1 cellular context compared by ENCODE assay signal in genomic region chr12:14510574-14510973, GRCh38.
TF ChIP-seq lines count a peak whose summit lies in the region.

No MANE protein-coding gene starts in this region.

TF ChIP-seq in GM12878, 131 proteins besides CTCF, POLR2A, EP300 and RAD21 (continued from another document):
- TF ChIP-seq ZNF687 (IDR thresholded peaks at IDR 0.05): no peak
- no peak for TF ChIP-seq ZZZ3 (IDR thresholded peaks at IDR 0.05; ENCODE audit: control insufficient read depth, insufficient read length, low read depth)
- peak; percentile 29; the same call in 1 of the 2 replicates for TF ChIP-seq SPI1 (IDR thresholded peaks at IDR 0.05; ENCODE audit: borderline replicate concordance, insufficient read depth, low read depth, low read length)
